Comparison of ENCODE assay signal across 8 cellular contexts in the genomic region with DNA sequence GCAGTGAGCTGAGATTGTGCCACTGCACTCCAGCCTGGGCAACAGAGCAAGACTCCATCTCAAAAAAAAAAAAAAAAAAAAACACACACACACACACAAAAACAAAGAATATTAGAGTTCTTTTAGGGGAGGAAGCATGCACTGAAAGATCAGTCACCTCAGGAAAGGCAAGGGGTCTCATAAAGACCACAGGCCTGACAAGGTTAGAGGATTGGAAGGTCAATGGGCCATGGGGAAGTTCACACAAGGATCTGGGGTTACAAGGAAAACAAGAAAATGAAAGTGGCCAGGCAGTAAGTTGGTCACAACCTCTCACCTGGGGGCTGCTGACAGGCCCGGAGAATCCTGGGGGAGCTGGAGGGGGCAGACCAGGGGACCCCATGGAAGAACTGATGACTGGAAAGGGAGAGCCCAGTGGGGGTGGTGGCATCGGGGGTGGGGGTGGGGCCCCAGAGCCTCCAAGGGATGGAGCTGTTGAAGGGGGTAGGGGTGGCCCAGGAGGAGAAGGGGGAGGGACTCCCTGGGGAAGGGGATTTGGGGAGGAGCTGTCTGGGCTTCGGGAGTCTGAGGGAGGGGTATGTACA. TPM values are rescaled to one million over a fixed set of nuclear protein-coding genes. Genes with fewer than 3 reads are reported as not detected.
DNase-seq lines count a peak whose midpoint lies in the region; ATAC-seq and TF ChIP-seq lines count a peak whose summit lies in the region.

No MANE protein-coding gene starts in this region.

- H3K27me3 ChIP-seq in A673 (replicated peaks; ENCODE audit: insufficient read depth, low read depth, low read length, poor library complexity) (no peaks in the 10 kb centered on the region), HUES48 (ENCODE audit: control insufficient read depth, insufficient read depth, low read length) (no peaks in the 10 kb centered on the region), brain microvascular endothelial cell (replicated peaks) (no peaks in the 10 kb centered on the region), muscle layer of colon (ENCODE audit: control insufficient read depth in 1 of 2, insufficient read depth in 2 of 2, low read length in 2 of 2) (no peaks in the 10 kb centered on the region)

- H3K36me3 ChIP-seq in A673 (ENCODE audit: insufficient read depth, low read length, poor library complexity, severe bottlenecking): peaks cover 58% of the 10 kb centered on the region
- peaks cover 42% of the 10 kb centered on the region for H3K36me3 ChIP-seq in HUES48 (ENCODE audit: control insufficient read depth, insufficient read depth, low read length)
- peaks cover 58% of the 10 kb centered on the region for H3K36me3 ChIP-seq in brain microvascular endothelial cell (replicated peaks)
- H3K36me3 ChIP-seq in muscle layer of colon (ENCODE audit: insufficient read depth, low read length): peaks cover 58% of the 10 kb centered on the region

- H3K4me1 ChIP-seq in A673 (ENCODE audit: insufficient read depth, low read length, poor library complexity, severe bottlenecking) (peaks cover 16% of the 10 kb centered on the region), HUES48 (ENCODE audit: control insufficient read depth, insufficient read depth, low read length) (peaks cover 7% of the 10 kb centered on the region), muscle layer of colon (ENCODE audit: insufficient read depth, low read length) (peaks cover 50% of the 10 kb centered on the region)

- H3K4me3 ChIP-seq in A673 (ENCODE audit: low read depth, low read length, poor library complexity, severe bottlenecking): peak overlapping the region; percentile 80
- H3K4me3 ChIP-seq in HUES48 (ENCODE audit: low read depth, low read length): peak overlapping the region; percentile 92; the same call in 1 of the 2 replicates
- H3K4me3 ChIP-seq in brain microvascular endothelial cell (ENCODE audit: low read depth, low read length): peak overlapping the region; percentile 69
- peak overlapping the region in 1 of 2 donors; percentile 64 for H3K4me3 ChIP-seq in muscle layer of colon (ENCODE audit: low read depth in 1 of 2, low read length in 2 of 2)

- TF ChIP-seq CTCF in A673 (conservative IDR thresholded peaks at IDR 0.05; ENCODE audit: low read depth, low read length) (no peak), brain microvascular endothelial cell (IDR thresholded peaks at IDR 0.05; ENCODE audit: low read depth, low read length, missing control alignments) (no peak)

- CTCF ChIA-PET in A673 (lab: Charles Lee): interaction anchor here (0.6 kb wide), 1 partner anchor 547 kb away, joined by 6 read pairs; no protein-coding TSS in a partner anchor

- H3K27ac ChIP-seq in A673 (ENCODE audit: low read depth, low read length, poor library complexity, severe bottlenecking) (no peak overlapping the region), HUES48 (ENCODE audit: low read depth, low read length) (no peak overlapping the region), brain microvascular endothelial cell (no peak overlapping the region), muscle layer of colon (ENCODE audit: low read depth, low read length) (peak overlapping the region; percentile 99)

- no peaks in the 10 kb centered on the region for H3K9me3 ChIP-seq in A673 (ENCODE audit: low read depth, low read length, poor library complexity, severe bottlenecking)
- H3K9me3 ChIP-seq in HUES48 (ENCODE audit: control insufficient read depth, insufficient read depth, low read length): no peaks in the 10 kb centered on the region
- no peaks in the 10 kb centered on the region for H3K9me3 ChIP-seq in muscle layer of colon (ENCODE audit: low read length)

- intact Hi-C loops in A673 (cut with micrococcal nuclease; ENCODE audit: unreplicated experiment): no loop called here

- ATAC-seq in HG03521 (IDR thresholded peaks at IDR 0.05; ENCODE audit: unreplicated experiment) (no peak), HG02759 (IDR thresholded peaks at IDR 0.05; ENCODE audit: unreplicated experiment) (no peak), HG02885 (IDR thresholded peaks at IDR 0.05; ENCODE audit: poor library complexity, unreplicated experiment) (no peak)

- no TSS peak for BruUV-seq in A673 (replicated peaks; lab: Mats Ljungman, UMichigan)

- POLR2A ChIA-PET in A673 (lab: Charles Lee; ENCODE audit: low non-redundant PET): no interaction called here

- in situ Hi-C loops in brain microvascular endothelial cell (cut with HindIII; ENCODE audit: low pct_ligation_motif_present, low sequenced_read_pairs): no loop called here

- DNase-seq in A673 (ENCODE audit: low spot score) (no peak), brain microvascular endothelial cell (no peak), DMS53 treated with DMSO at 0.1 percent for 48 hours (lab: John Stamatoyannopoulos, UW; ENCODE audit: unreplicated experiment) (no peak)

- H3K9ac ChIP-seq in HUES48 (ENCODE audit: low read depth, low read length): no peak overlapping the region
- no peak overlapping the region for H3K9ac ChIP-seq in muscle layer of colon (ENCODE audit: low read length)

RNA-seq across cellular contexts. Expression of a gene that starts 1.5 kb away (rescaled TPM):
- total RNA-seq in A673 (2021): 42.7 and 43.6 TPM in 2 replicates

RNA-seq across cellular contexts. Expression of a gene that starts 1.7 kb away (rescaled TPM):
- total RNA-seq in A673 (2021): 119 and 124 TPM in 2 replicates

RNA-seq across cellular contexts. Expression of a gene that starts 5.5 kb away (rescaled TPM):
- total RNA-seq in A673 (2021): 5.9 and 11.0 TPM in 2 replicates

RNA-seq across cellular contexts. Expression of a gene that starts 6.7 kb away (rescaled TPM):
- 1.6 and 1.9 TPM in 2 replicates for total RNA-seq in A673 (2021)

RNA-seq across cellular contexts. Expression of a gene that starts 9.4 kb away (rescaled TPM):
- total RNA-seq in A673 (2021): 43.3 and 47.5 TPM in 2 replicates
